ENCODE assay signal across 7 cellular contexts in genomic region chr5:1316588-1316902, GRCh38. TPM values are rescaled to one million over a fixed set of nuclear protein-coding genes. Genes with fewer than 3 reads are reported as not detected.
DNase-seq lines count a peak whose midpoint lies in the region; ATAC-seq and TF ChIP-seq lines count a peak whose summit lies in the region.

No MANE protein-coding gene starts in this region.

- H3K4me1 ChIP-seq in BE2C: no peaks in the 10 kb centered on the region

- no peaks in the 10 kb centered on the region for H3K27me3 ChIP-seq in BE2C

- TF ChIP-seq CTCF in HFFc6 (IDR thresholded peaks at IDR 0.05) (no peak), progenitor cell of endocrine pancreas (IDR thresholded peaks at IDR 0.05; ENCODE audit: unreplicated experiment) (no peak), BE2C (IDR thresholded peaks at IDR 0.05; ENCODE audit: low read depth, low read length) (no peak)

- H3K36me3 ChIP-seq in BE2C: peaks cover 28% of the 10 kb centered on the region

- DNase-seq in DMS53 (lab: John Stamatoyannopoulos, UW) (peak; percentile 89), HFFc6 (no peak), progenitor cell of endocrine pancreas (ENCODE audit: low spot score, unreplicated experiment) (no peak), BE2C (no peak)
- no peak for DNase-seq in activated naive CD8-positive, alpha-beta T cell treated with anti-CD3 and anti-CD28 coated beads, Interleukin-2, amount 10 ng/mL, durations not matched to agents 7 days and 5 days
- DNase-seq in activated CD4-positive, CD25-positive, alpha-beta regulatory T cell treated with anti-CD3 and anti-CD28 coated beads, Interleukin-2, amount 50 U/mL, for 72 hours: no peak

- no peak for TF ChIP-seq POLR2A in GM18505 (IDR thresholded peaks at IDR 0.05; ENCODE audit: borderline replicate concordance, extremely low read depth, insufficient read depth, insufficient read length)

- H3K36me3 Mint-ChIP-seq in HFFc6 (ENCODE audit: low read depth): peaks cover 12% of the 10 kb centered on the region
- peaks cover 25% of the 10 kb centered on the region for H3K36me3 Mint-ChIP-seq in activated naive CD8-positive, alpha-beta T cell treated with anti-CD3 and anti-CD28 coated beads, Interleukin-2, amount 10 ng/mL, durations not matched to agents 7 days and 5 days
- peaks cover 12% of the 10 kb centered on the region for H3K36me3 Mint-ChIP-seq in progenitor cell of endocrine pancreas (ENCODE audit: insufficient read depth)

- H3K27ac Mint-ChIP-seq in HFFc6 (peak overlapping the region; percentile 15; the same call in 1 of the 2 replicates), progenitor cell of endocrine pancreas (peak overlapping the region; percentile 90)
- peak overlapping the region; percentile 85 for H3K27ac Mint-ChIP-seq in activated naive CD8-positive, alpha-beta T cell treated with anti-CD3 and anti-CD28 coated beads, Interleukin-2, amount 10 ng/mL, durations not matched to agents 7 days and 5 days

- no peak overlapping the region for H3K4me3 ChIP-seq in BE2C (ENCODE audit: low read depth, low read length)

- no peak for ATAC-seq in activated naive CD8-positive, alpha-beta T cell treated with anti-CD3 and anti-CD28 coated beads, Interleukin-2, amount 10 ng/mL, durations not matched to agents 7 days and 5 days (ENCODE audit: low read depth)
- no peak for ATAC-seq in GM18505 (IDR thresholded peaks at IDR 0.05; ENCODE audit: unreplicated experiment)

- H3K4me1 Mint-ChIP-seq in HFFc6 (ENCODE audit: low read depth): peaks cover 6% of the 10 kb centered on the region
- H3K4me1 Mint-ChIP-seq in activated naive CD8-positive, alpha-beta T cell treated with anti-CD3 and anti-CD28 coated beads, Interleukin-2, amount 10 ng/mL, durations not matched to agents 7 days and 5 days: peaks cover 51% of the 10 kb centered on the region
- peaks cover 22% of the 10 kb centered on the region for H3K4me1 Mint-ChIP-seq in progenitor cell of endocrine pancreas (ENCODE audit: low read depth)

- no peaks in the 10 kb centered on the region for H3K9me3 ChIP-seq in BE2C

- H3K9me3 Mint-ChIP-seq in HFFc6 (peaks cover 4% of the 10 kb centered on the region; the same call in 1 of the 2 replicates), progenitor cell of endocrine pancreas (ENCODE audit: low read depth) (no peaks in the 10 kb centered on the region)
- no peaks in the 10 kb centered on the region for H3K9me3 Mint-ChIP-seq in activated naive CD8-positive, alpha-beta T cell treated with anti-CD3 and anti-CD28 coated beads, Interleukin-2, amount 10 ng/mL, durations not matched to agents 7 days and 5 days

- peaks cover 8% of the 10 kb centered on the region for H3K27me3 Mint-ChIP-seq in HFFc6 (ENCODE audit: insufficient read depth)
- H3K27me3 Mint-ChIP-seq in activated naive CD8-positive, alpha-beta T cell treated with anti-CD3 and anti-CD28 coated beads, Interleukin-2, amount 10 ng/mL, durations not matched to agents 7 days and 5 days: peaks cover 5% of the 10 kb centered on the region
- H3K27me3 Mint-ChIP-seq in progenitor cell of endocrine pancreas: no peaks in the 10 kb centered on the region

- POLR2A ChIA-PET in activated naive CD8-positive, alpha-beta T cell treated with anti-CD3 and anti-CD28 coated beads, Interleukin-2, amount 10 ng/mL, durations not matched to agents 7 days and 5 days (lab: Charles Lee): interaction anchor here (1.2 to 2.1 kb wide), 2 partner anchors 9 to 28 kb away, joined by 4 to 14 read pairs; partner anchors contain the start of gene CLPTM1L

- H3K4me3 Mint-ChIP-seq in HFFc6 (no peak overlapping the region), progenitor cell of endocrine pancreas (ENCODE audit: low read depth) (peak overlapping the region; percentile 24)
- H3K4me3 Mint-ChIP-seq in activated naive CD8-positive, alpha-beta T cell treated with anti-CD3 and anti-CD28 coated beads, Interleukin-2, amount 10 ng/mL, durations not matched to agents 7 days and 5 days: peak overlapping the region; percentile 74

RNA-seq across cellular contexts. Expression of gene TERT, which starts 21.7 kb away (rescaled TPM):
- 1,000 to 10,000 TPM; 2,350 to 4,507 (median 3,883) TPM for total RNA-seq in HFFc6 (2021; fragmentation: NEBNext Ultra II Directional; extraction: Animal tissue kit (Norgen Biotek cat#: 25700))
- total RNA-seq in activated naive CD8-positive, alpha-beta T cell treated with anti-CD3 and anti-CD28 coated beads, Interleukin-2, amount 10 ng/mL, durations not matched to agents 7 days and 5 days: under 1 TPM in 1 of 2 experiments, not detected in 1; 0.36 TPM
- 3.5 and 4.3 TPM in 2 replicates for total RNA-seq in progenitor cell of endocrine pancreas
- not detected for polyA plus RNA-seq in BE2C (2012; ENCODE audit: insufficient read depth, insufficient read length, low read depth)

RNA-seq across cellular contexts. Expression of gene CLPTM1L, which starts 28.4 kb away (rescaled TPM):
- total RNA-seq in HFFc6 (2021; fragmentation: NEBNext Ultra II Directional; extraction: Animal tissue kit (Norgen Biotek cat#: 25700)): 100 to 1,000 TPM; 119 to 164 (median 143) TPM
- total RNA-seq in activated naive CD8-positive, alpha-beta T cell treated with anti-CD3 and anti-CD28 coated beads, Interleukin-2, amount 10 ng/mL, durations not matched to agents 7 days and 5 days: 10 to 100 TPM; 80.9 to 82.7 TPM
- total RNA-seq in progenitor cell of endocrine pancreas: 90.3 and 95.4 TPM in 2 replicates
- polyA plus RNA-seq in BE2C (2012; ENCODE audit: insufficient read depth, insufficient read length, low read depth): 240 TPM

Comparison
In these comparisons a context has a peak if more than half of its experiments do, and no peak if none do; other contexts are left out.
1. H3K27ac Mint-ChIP-seq: peak in every context shown above with its lines; median percentile 90 in progenitor cell of endocrine pancreas; 85 in activated naive CD8-positive, alpha-beta T cell treated with anti-CD3 and anti-CD28 coated beads, Interleukin-2, amount 10 ng/mL, durations not matched to agents 7 days and 5 days; 15 in HFFc6.
2. RNA of gene TERT, which starts 21.7 kb away (total RNA-seq): 2,350 to 4,507 TPM in HFFc6; 3.5 to 4.3 TPM in progenitor cell of endocrine pancreas and 0.36 TPM in activated naive CD8-positive, alpha-beta T cell treated with anti-CD3 and anti-CD28 coated beads, Interleukin-2, amount 10 ng/mL, durations not matched to agents 7 days and 5 days; every median in the first group is over 100 times any median in the second.